ENCODE assay signal across 8 cellular contexts in the genomic region with DNA sequence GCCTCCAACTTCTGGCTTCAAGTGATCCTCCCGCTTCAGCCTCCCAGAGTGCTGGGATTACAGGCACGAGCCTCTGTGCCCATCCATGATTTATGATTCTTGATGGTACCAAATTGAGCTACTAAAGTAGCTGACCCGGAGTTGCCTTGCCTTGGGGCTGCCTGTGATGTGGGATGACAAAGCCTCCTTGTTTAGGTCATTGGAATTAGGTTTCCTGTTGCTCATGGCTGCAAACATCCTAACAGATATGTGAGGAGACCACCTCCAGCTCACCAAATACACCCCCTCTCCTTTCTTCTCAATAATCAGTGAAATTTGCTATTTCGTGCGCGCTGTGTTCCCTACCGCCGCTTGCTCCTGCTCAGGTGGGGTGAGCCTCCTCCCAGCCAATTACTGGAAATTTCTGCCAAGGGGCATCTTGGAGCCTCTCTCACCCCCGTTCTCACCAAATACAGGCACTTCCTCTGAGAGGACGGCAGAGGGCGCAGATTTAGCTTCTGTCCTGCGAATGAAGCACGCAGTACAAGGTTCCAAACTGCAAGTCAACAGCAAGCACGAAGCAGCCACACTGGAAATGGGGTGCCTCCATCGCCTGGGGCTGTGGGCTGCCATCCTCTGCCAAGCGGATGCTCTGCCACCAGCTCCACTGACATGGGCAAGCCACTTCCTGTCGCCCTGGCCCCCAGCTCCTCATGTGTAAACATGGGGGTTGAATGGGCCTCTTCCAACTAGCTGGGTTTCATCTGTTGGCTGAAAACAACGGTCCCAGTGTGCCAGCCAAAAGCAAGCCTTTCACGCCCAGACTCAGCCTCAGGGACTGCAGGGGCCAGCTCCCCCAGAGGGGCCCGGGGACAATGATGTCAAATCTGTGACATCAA.
DNase-seq lines count a peak whose midpoint lies in the region; ATAC-seq lines count a peak whose summit lies in the region.

No MANE protein-coding gene starts in this region.

- no peaks in the 10 kb centered on the region for H3K27me3 ChIP-seq in CD8-positive, alpha-beta memory T cell (ENCODE audit: insufficient read depth, low read length, poor library complexity, severe bottlenecking)

- H3K36me3 ChIP-seq in CD8-positive, alpha-beta memory T cell (ENCODE audit: insufficient read depth, low read length), result no peaks in the 10 kb centered on the region

- no peaks in the 10 kb centered on the region for H3K9me3 ChIP-seq in CD8-positive, alpha-beta memory T cell (ENCODE audit: low read length)

- no peaks in the 10 kb centered on the region for H3K27me3 Mint-ChIP-seq in CD8-positive, alpha-beta memory T cell

- peaks cover 30% of the 10 kb centered on the region for H3K4me1 ChIP-seq in CD8-positive, alpha-beta memory T cell (ENCODE audit: insufficient read depth, low read length)

- H3K4me3 Mint-ChIP-seq in CD8-positive, alpha-beta memory T cell, result peak overlapping the region; percentile 3 to 82 (median 72)

- peak overlapping the region; percentile 83 to 100 (median 94) for H3K27ac Mint-ChIP-seq in CD8-positive, alpha-beta memory T cell

- H3K36me3 Mint-ChIP-seq in CD8-positive, alpha-beta memory T cell, result peaks cover 0 to 2% (median 0%) of the 10 kb centered on the region in 3 donors

- CTCF ChIA-PET in CD8-positive, alpha-beta memory T cell (lab: Charles Lee), result interaction anchor here (0.8 to 4.7 kb wide), 33 partner anchors 12 to 556 kb away, joined by 3 to 59 read pairs (median 4); partner anchors contain the start of genes ANKRD39, ARID5A, NEURL3 and SNRNP200

- H3K27ac ChIP-seq in CD8-positive, alpha-beta memory T cell (ENCODE audit: low read depth, low read length), result peak overlapping the region; percentile 13

- no peak for ATAC-seq in HG02938 (IDR thresholded peaks at IDR 0.05; ENCODE audit: unreplicated experiment)

- no peaks in the 10 kb centered on the region for H3K9me3 Mint-ChIP-seq in CD8-positive, alpha-beta memory T cell

- peaks cover 29 to 41% (median 38%) of the 10 kb centered on the region in 3 donors for H3K4me1 Mint-ChIP-seq in CD8-positive, alpha-beta memory T cell

- DNase-seq in CD8-positive, alpha-beta memory T cell, result peak; percentile 58 to 90 (median 84)
- DNase-seq in HCEC 1CT, result peak; percentile 71
- peak; percentile 45 for DNase-seq in NCI-H774 (lab: John Stamatoyannopoulos, UW)
- peak; percentile 86 for DNase-seq in activated CD8-positive, alpha-beta memory T cell treated with anti-CD3 and anti-CD28 coated beads for 24 hours
- DNase-seq in effector CD4-positive, alpha-beta T cell, result peak; percentile 59
- DNase-seq in medulla oblongata (ENCODE audit: extremely low spot score), result peak; percentile 86
- peak; percentile 47 for DNase-seq in stimulated activated CD8-positive, alpha-beta memory T cell treated with anti-CD3 and anti-CD28 coated beads, Interleukin-15, amount 100 ng/mL, for 1 hour (ENCODE audit: low read depth)

- POLR2A ChIA-PET in CD8-positive, alpha-beta memory T cell (lab: Charles Lee), result interaction anchor here (0.6 to 1.6 kb wide), 9 partner anchors 62 to 147 kb away, joined by 3 to 12 read pairs (median 4); partner anchors contain the start of genes ARID5A, ITPRIPL1 and SNRNP200

- H3K4me3 ChIP-seq in CD8-positive, alpha-beta memory T cell (ENCODE audit: low read length), result peak overlapping the region; percentile 33
